Comparison of ENCODE assay signal across 8 cellular contexts in genomic region chr3:176939022-176939817, GRCh38.
DNase-seq lines count a peak whose midpoint lies in the region; ATAC-seq and TF ChIP-seq lines count a peak whose summit lies in the region.

No MANE protein-coding gene starts in this region.

- TF ChIP-seq POLR2A in transverse colon (IDR thresholded peaks at IDR 0.05) = no peak

- CTCF ChIA-PET in CD8-positive, alpha-beta memory T cell (lab: Charles Lee) = interaction anchor here (0.7 to 2.4 kb wide), 4 partner anchors 48 to 71 kb away, joined by 3 to 10 read pairs (median 3); no protein-coding TSS in a partner anchor

- POLR2A ChIA-PET in CD8-positive, alpha-beta memory T cell (lab: Charles Lee) = no interaction called here

- ATAC-seq in GM18870 (IDR thresholded peaks at IDR 0.05; ENCODE audit: unreplicated experiment) (peak; percentile 97), HG03039 (IDR thresholded peaks at IDR 0.05; ENCODE audit: unreplicated experiment) (peak; percentile 94)

- H3K4me1 Mint-ChIP-seq in CD8-positive, alpha-beta memory T cell = no peaks in the 10 kb centered on the region
- no peaks in the 10 kb centered on the region for H3K4me1 Mint-ChIP-seq in T-helper 2 cell treated with Interferon-gamma antibody and Interleukin-4, amounts not matched to agents 5 μg/mL and 100 μg/mL, for 36 hours (ENCODE audit: low read depth)

- WGBS in transverse colon (ENCODE audit: low coverage in 1 of 2), 2 donors = 15 to 35% methylated on average over 10 of the region's 10 CpGs

- no peak overlapping the region for H3K4me3 ChIP-seq in CD8-positive, alpha-beta memory T cell (ENCODE audit: low read length)
- no peak overlapping the region for H3K4me3 ChIP-seq in transverse colon

- H3K4me1 ChIP-seq in CD8-positive, alpha-beta memory T cell (ENCODE audit: insufficient read depth, low read length) = no peaks in the 10 kb centered on the region
- no peaks in the 10 kb centered on the region for H3K4me1 ChIP-seq in transverse colon

- no peaks in the 10 kb centered on the region for H3K9me3 ChIP-seq in CD8-positive, alpha-beta memory T cell (ENCODE audit: low read length)
- H3K9me3 ChIP-seq in transverse colon = no peaks in the 10 kb centered on the region

- no peaks in the 10 kb centered on the region for H3K36me3 ChIP-seq in CD8-positive, alpha-beta memory T cell (ENCODE audit: insufficient read depth, low read length)
- no peaks in the 10 kb centered on the region for H3K36me3 ChIP-seq in transverse colon

- H3K27ac Mint-ChIP-seq in CD8-positive, alpha-beta memory T cell = no peak overlapping the region
- no peak overlapping the region for H3K27ac Mint-ChIP-seq in T-helper 2 cell treated with Interferon-gamma antibody and Interleukin-4, amounts not matched to agents 5 μg/mL and 100 μg/mL, for 36 hours

- H3K27ac ChIP-seq in CD8-positive, alpha-beta memory T cell (ENCODE audit: low read depth, low read length) = no peak overlapping the region
- H3K27ac ChIP-seq in transverse colon = no peak overlapping the region

- no peaks in the 10 kb centered on the region for H3K36me3 Mint-ChIP-seq in CD8-positive, alpha-beta memory T cell
- no peaks in the 10 kb centered on the region for H3K36me3 Mint-ChIP-seq in T-helper 2 cell treated with Interferon-gamma antibody and Interleukin-4, amounts not matched to agents 5 μg/mL and 100 μg/mL, for 36 hours (ENCODE audit: low read depth)

- H3K27me3 ChIP-seq in CD8-positive, alpha-beta memory T cell (ENCODE audit: insufficient read depth, low read length, poor library complexity, severe bottlenecking) = no peaks in the 10 kb centered on the region
- H3K27me3 ChIP-seq in transverse colon = no peaks in the 10 kb centered on the region

- TF ChIP-seq CTCF in transverse colon (IDR thresholded peaks at IDR 0.05) = peak; percentile 66 to 79 (median 75)

- in situ Hi-C loops in transverse colon (cut with MboI; ENCODE audit: low pct_ligation_motif_present in 1 of 4, low pct_unique_long_range_greater_than_20kb in 1 of 4, low sequenced_read_pairs in 3 of 4) = loop anchor here in 2 of 4 donors (25.0 kb wide), 1 partner anchor 427 kb away; no protein-coding TSS in a partner anchor

- intact Hi-C loops in transverse colon (cut with DNase I; ENCODE audit: low total_unique reads) = loop anchor here (2.0 kb wide), 1 partner anchor 424 kb away; no protein-coding TSS in a partner anchor

- peak in 3 of 5 donors; percentile 21 to 47 (median 31) for DNase-seq in CD8-positive, alpha-beta memory T cell
- DNase-seq in NCI-H2029 (lab: John Stamatoyannopoulos, UW) (peak; percentile 83), dermis microvascular lymphatic vessel endothelial cell (ENCODE audit: low read depth in 2 of 2) (peak; percentile 79 to 86), lung microvascular endothelial cell (ENCODE audit: low read depth in 2 of 2) (peak; percentile 86 to 88), transverse colon (peak; percentile 10)
- peak; percentile 5 for DNase-seq in T-helper 2 cell treated with Interferon-gamma antibody and Interleukin-4, amounts not matched to agents 5 μg/mL and 100 μg/mL, for 36 hours (ENCODE audit: low spot score)

- H3K9me3 Mint-ChIP-seq in CD8-positive, alpha-beta memory T cell = no peaks in the 10 kb centered on the region
- no peaks in the 10 kb centered on the region for H3K9me3 Mint-ChIP-seq in T-helper 2 cell treated with Interferon-gamma antibody and Interleukin-4, amounts not matched to agents 5 μg/mL and 100 μg/mL, for 36 hours

- peaks cover 10 to 28% of the 10 kb centered on the region in 2 donors for H3K27me3 Mint-ChIP-seq in CD8-positive, alpha-beta memory T cell
- H3K27me3 Mint-ChIP-seq in T-helper 2 cell treated with Interferon-gamma antibody and Interleukin-4, amounts not matched to agents 5 μg/mL and 100 μg/mL, for 36 hours (ENCODE audit: low read depth) = peaks cover 8% of the 10 kb centered on the region

- H3K4me3 Mint-ChIP-seq in CD8-positive, alpha-beta memory T cell = no peak overlapping the region
- H3K4me3 Mint-ChIP-seq in T-helper 2 cell treated with Interferon-gamma antibody and Interleukin-4, amounts not matched to agents 5 μg/mL and 100 μg/mL, for 36 hours = no peak overlapping the region

- no peak for TF ChIP-seq EP300 in transverse colon (IDR thresholded peaks at IDR 0.05; ENCODE audit: low read depth)

Comparison
In these comparisons a context has a peak if more than half of its experiments do, and no peak if none do; other contexts are left out.
1. DNase-seq: peak in every context shown above with its lines; median percentile 87 in lung microvascular endothelial cell; 83 in NCI-H2029; 82 in dermis microvascular lymphatic vessel endothelial cell; 31 in CD8-positive, alpha-beta memory T cell; 10 in transverse colon; 5 in T-helper 2 cell treated with Interferon-gamma antibody and Interleukin-4, amounts not matched to agents 5 μg/mL and 100 μg/mL, for 36 hours.